Comparison of ENCODE assay signal across 8 cellular contexts in the genomic region with DNA sequence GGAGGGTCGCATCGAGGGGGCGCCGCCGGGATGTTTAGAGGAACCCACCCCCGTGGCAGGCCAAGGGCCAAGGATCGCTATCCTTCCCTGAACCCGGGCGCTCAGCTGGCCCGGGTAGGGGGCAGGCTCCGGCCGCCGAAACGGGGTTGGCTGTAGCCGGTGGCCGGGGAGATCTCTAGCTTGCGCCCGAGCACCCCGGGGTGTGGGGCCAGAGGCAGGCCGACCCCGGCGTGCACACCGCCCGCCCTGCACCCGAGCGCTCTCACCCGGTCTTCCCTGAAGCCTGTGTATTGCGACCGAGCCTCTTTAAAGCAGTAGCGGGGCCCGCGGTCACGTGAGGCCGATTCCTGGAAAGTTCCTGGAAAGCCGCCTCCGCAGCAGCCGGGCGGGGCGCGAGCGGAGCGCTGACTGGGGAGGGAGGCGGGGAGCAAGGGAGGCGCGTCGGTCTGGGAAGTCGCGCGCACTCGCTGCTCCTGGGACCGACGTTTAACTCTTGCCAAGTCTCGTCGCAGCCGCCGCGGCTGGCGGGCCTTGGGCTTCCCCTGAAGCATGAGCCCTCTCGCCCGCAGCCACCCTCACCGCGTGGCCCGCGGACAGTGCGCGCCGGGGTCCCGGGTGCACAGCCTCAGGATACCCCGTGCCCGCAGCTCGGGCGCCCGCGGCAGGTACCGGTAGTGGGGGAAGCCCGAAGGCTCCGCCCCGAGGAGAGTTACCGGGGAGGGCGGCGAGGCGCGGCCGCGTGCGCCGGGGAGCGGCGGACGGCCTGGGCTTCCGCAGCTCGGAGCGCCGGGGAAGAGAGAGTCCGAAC. TPM values are rescaled to one million over a fixed set of nuclear protein-coding genes. Genes with fewer than 3 reads are reported as not detected.
DNase-seq lines count a peak whose midpoint lies in the region; ATAC-seq and TF ChIP-seq lines count a peak whose summit lies in the region.

No MANE protein-coding gene starts in this region.

- H3K9ac ChIP-seq in colonic mucosa (ENCODE audit: low read depth in 2 of 2, low read length in 2 of 2), result peak overlapping the region; percentile 94 to 96

- no peaks in the 10 kb centered on the region for H3K36me3 ChIP-seq in colonic mucosa

- no peaks in the 10 kb centered on the region for H3K4me1 ChIP-seq in colonic mucosa

- peak; percentile 95 for DNase-seq in AG08395 (ENCODE audit: low spot score)
- peak; percentile 82 to 97 for DNase-seq in NCI-H446 (lab: John Stamatoyannopoulos, UW)
- peak; percentile 92 for DNase-seq in activated CD4-positive, alpha-beta T cell treated with anti-CD3 and anti-CD28 coated beads for 48 hours
- DNase-seq in colonic mucosa, result peak; percentile 97
- peak; percentile 96 to 97 for DNase-seq in left colon
- peak; percentile 88 to 90 for DNase-seq in stimulated activated CD4-positive, alpha-beta T cell treated with anti-CD3 and anti-CD28 coated beads, Interleukin-1b, Interleukin-23, amount 100 ng/mL, for 4 hours (ENCODE audit: low read depth in 2 of 2)

- H3K27me3 ChIP-seq in colonic mucosa, result no peaks in the 10 kb centered on the region

- H3K27ac ChIP-seq in colonic mucosa, result peak overlapping the region; percentile 93

- intact Hi-C loops in colonic mucosa (cut with DNase I), result loop anchor here (5.0 kb wide), 1 partner anchor 107 kb away; a partner anchor contains a TSS
- intact Hi-C loops in left colon (cut with DNase I, micrococcal nuclease), result loop anchor here in 1 of 2 donors (5.0 to 10.0 kb wide), 2 partner anchors 104 to 172 kb away; a partner anchor contains a TSS

- TF ChIP-seq CTCF in colonic mucosa (IDR thresholded peaks at IDR 0.05), result no peak

- H3K4me3 ChIP-seq in colonic mucosa, result peak overlapping the region; percentile 71

- peak; percentile 45 for ATAC-seq in GM18868 (IDR thresholded peaks at IDR 0.05; ENCODE audit: unreplicated experiment)
- peak; percentile 34 for ATAC-seq in HG03103 (IDR thresholded peaks at IDR 0.05; ENCODE audit: low read depth, unreplicated experiment)
- peak; percentile 75 for ATAC-seq in left colon

- no peaks in the 10 kb centered on the region for H3K9me3 ChIP-seq in colonic mucosa

RNA-seq across cellular contexts. Expression of a gene that starts 1.7 kb away (rescaled TPM):
- 10 to 100 TPM; 14.2 to 23.4 TPM for total RNA-seq in colonic mucosa
- 10 to 100 TPM; 19.5 to 27.9 TPM for total RNA-seq in left colon

Comparison
In these comparisons a context has a peak if more than half of its experiments do, and no peak if none do; other contexts are left out.
1. Peak in every context shown above with its lines: DNase-seq, ATAC-seq, H3K4me3 ChIP-seq and H3K27ac ChIP-seq.